In genomic region chr2:176115883-176116813, GRCh38 we compare ENCODE assay signal across 9 cellular contexts. TPM values are rescaled to one million over a fixed set of nuclear protein-coding genes. Genes with fewer than 3 reads are reported as not detected.
DNase-seq lines count a peak whose midpoint lies in the region; ATAC-seq lines count a peak whose summit lies in the region.
"Had no signal": no experiment of that assay in that cellular context is flagged by ENCODE, and none has a peak within 500 bp of the region (broad histone marks: within the 10 kb centered on the region; RNA-seq: fewer than 3 reads in every experiment).

HOXD10 (plus strand) TSS chr2:176116778; CDS start chr2:176116834, 56 bp downstream.

- intact Hi-C loops in head of caudate nucleus (cut with DNase I), result no loop called here

- H3K4me3 ChIP-seq in iPS-18c (ENCODE audit: insufficient read depth, low read depth, low read length), result peak within 1 kb of the TSS; percentile 29; the same call in 1 of the 2 replicates
- H3K4me3 ChIP-seq in skeletal muscle tissue (ENCODE audit: low read length in 3 of 3), result peak within 1 kb of the TSS; percentile 7 to 56 (median 32)

- DNase-seq in ELF-1 (ENCODE audit: low read depth, low spot score) (peak; percentile 85), SHP77 treated with DMSO at 0.1 percent for 48 hours (lab: John Stamatoyannopoulos, UW) (peak; percentile 54), head of caudate nucleus (no peak)
- DNase-seq: activated T-cell treated with anti-CD3 and anti-CD28 coated beads, Interleukin-2, amount 50 U/mL, for 72 hours; stimulated activated naive CD4-positive, alpha-beta T cell had no signal

- H3K9ac ChIP-seq in skeletal muscle tissue (ENCODE audit: low read depth in 1 of 3, low read length in 3 of 3), result peak within 1 kb of the TSS in 2 of 3 donors; percentile 32 to 40

- H3K36me3 ChIP-seq in skeletal muscle tissue (ENCODE audit: control insufficient read depth in 3 of 3, insufficient read depth in 3 of 3, low read length in 3 of 3), result no peaks in the 10 kb centered on the region

- H3K4me1 ChIP-seq in skeletal muscle tissue (ENCODE audit: control insufficient read depth in 3 of 3, insufficient read depth in 3 of 3, low read length in 3 of 3), result peaks cover 6 to 9% (median 8%) of the 10 kb centered on the region in 3 donors

- H3K27ac ChIP-seq in skeletal muscle tissue (ENCODE audit: low read depth, low read length), result peak within 1 kb of the TSS; percentile 30

- peaks cover 93 to 97% (median 94%) of the 10 kb centered on the region in 3 donors for H3K27me3 ChIP-seq in skeletal muscle tissue (ENCODE audit: control insufficient read depth in 3 of 3, insufficient read depth in 3 of 3, low read length in 3 of 3)

- H3K9me3 ChIP-seq in iPS-18c (ENCODE audit: control insufficient read depth, insufficient read depth, low read length) (no peaks in the 10 kb centered on the region), skeletal muscle tissue (ENCODE audit: control insufficient read depth in 3 of 3, low read length in 3 of 3) (no peaks in the 10 kb centered on the region)

- ATAC-seq in GM18873 (IDR thresholded peaks at IDR 0.05; ENCODE audit: low FRiP score, unreplicated experiment) (no peak), GM21528 (IDR thresholded peaks at IDR 0.05; ENCODE audit: low FRiP score, unreplicated experiment) (no peak)
- ATAC-seq: activated T-cell treated with anti-CD3 and anti-CD28 coated beads, Interleukin-2, amount 50 U/mL, for 72 hours had no signal

RNA-seq across cellular contexts. Expression of gene HOXD10, which starts in this region (rescaled TPM):
- total RNA-seq in skeletal muscle tissue, result 0.52 TPM
- total RNA-seq: activated T-cell treated with anti-CD3 and anti-CD28 coated beads, Interleukin-2, amount 50 U/mL, for 72 hours had no signal

Comparison
In these comparisons a context has a peak if more than half of its experiments do, and no peak if none do; other contexts are left out.
1. DNase-seq: peak in ELF-1 (single experiment) and SHP77 treated with DMSO at 0.1 percent for 48 hours (single experiment); none in head of caudate nucleus (0 of 42).